ENCODE assay signal across 19 cellular contexts in genomic region chr3:19384868-19385267, GRCh38.
"Had no signal": no experiment of that assay in that cellular context is flagged by ENCODE, and none has a peak within 500 bp of the region (broad histone marks: within the 10 kb centered on the region; RNA-seq: fewer than 3 reads in every experiment).

No MANE protein-coding gene starts in this region.

- FAIRE-seq: endothelial cell of umbilical vein, kidney, pancreas, TTC549 had no signal

- H3K4me1 Mint-ChIP-seq: activated naive CD8-positive, alpha-beta T cell treated with anti-CD3 and anti-CD28 coated beads, Interleukin-2, amount 50 U/mL, for 24 hours; naive thymus-derived CD4-positive, alpha-beta T cell had no signal

- H3K36me3 Mint-ChIP-seq: naive thymus-derived CD4-positive, alpha-beta T cell had no signal

- H3K27ac Mint-ChIP-seq: activated naive CD8-positive, alpha-beta T cell treated with anti-CD3 and anti-CD28 coated beads, Interleukin-2, amount 50 U/mL, for 24 hours; activated T-helper 1 cell treated with anti-CD3 and anti-CD28 coated beads, Interleukin-12 subunit alpha, Interleukin-12 subunit beta, Interleukin-2, Interleukin-4 antibody, amounts not matched to agents 30 ng/mL and 10 ng/mL and 1 ng/mL, durations not matched to agents 14 hours and 24 hours and 36 hours; naive thymus-derived CD4-positive, alpha-beta T cell had no signal

- ATAC-seq: activated naive CD8-positive, alpha-beta T cell treated with anti-CD3 and anti-CD28 coated beads, Interleukin-2, amount 50 U/mL, for 24 hours; mucosa of descending colon; naive thymus-derived CD4-positive, alpha-beta T cell; pancreas had no signal

- H3K36me3 ChIP-seq: esophagus squamous epithelium, left ventricle myocardium inferior, pancreas, sigmoid colon, spleen, stomach, upper lobe of left lung had no signal

- H3K27ac ChIP-seq: esophagus squamous epithelium, left ventricle myocardium inferior, pancreas, sigmoid colon, spleen, stomach, testis, upper lobe of left lung had no signal

- H3K4me3 Mint-ChIP-seq: activated naive CD8-positive, alpha-beta T cell treated with anti-CD3 and anti-CD28 coated beads, Interleukin-2, amount 50 U/mL, for 24 hours; activated T-helper 1 cell treated with anti-CD3 and anti-CD28 coated beads, Interleukin-12 subunit alpha, Interleukin-12 subunit beta, Interleukin-2, Interleukin-4 antibody, amounts not matched to agents 30 ng/mL and 10 ng/mL and 1 ng/mL, durations not matched to agents 14 hours and 24 hours and 36 hours; naive thymus-derived CD4-positive, alpha-beta T cell had no signal

- H3K9me3 Mint-ChIP-seq: activated naive CD8-positive, alpha-beta T cell treated with anti-CD3 and anti-CD28 coated beads, Interleukin-2, amount 50 U/mL, for 24 hours; activated T-helper 1 cell treated with anti-CD3 and anti-CD28 coated beads, Interleukin-12 subunit alpha, Interleukin-12 subunit beta, Interleukin-2, Interleukin-4 antibody, amounts not matched to agents 30 ng/mL and 10 ng/mL and 1 ng/mL, durations not matched to agents 14 hours and 24 hours and 36 hours had no signal

- H3K4me1 ChIP-seq: esophagus squamous epithelium, left ventricle myocardium inferior, pancreas, sigmoid colon, spleen, stomach, testis, upper lobe of left lung had no signal

- H3K9me3 ChIP-seq: esophagus squamous epithelium, mucosa of descending colon, pancreas, sigmoid colon, stomach, testis, upper lobe of left lung had no signal

- H3K27me3 ChIP-seq: esophagus squamous epithelium, pancreas, sigmoid colon, spleen, stomach, testis, upper lobe of left lung had no signal

- DNase-seq: activated naive CD4-positive, alpha-beta T cell; activated naive CD8-positive, alpha-beta T cell treated with anti-CD3 and anti-CD28 coated beads, Interleukin-2, amount 50 U/mL, for 24 hours; aorta; effector CD8-positive, alpha-beta T cell; esophagus squamous epithelium; hypothalamus; kidney; left ventricle myocardium inferior; mucosa of descending colon; naive thymus-derived CD4-positive, alpha-beta T cell; pancreas; sigmoid colon; spleen; stomach; testis; upper lobe of left lung had no signal

- H3K27me3 Mint-ChIP-seq: activated naive CD8-positive, alpha-beta T cell treated with anti-CD3 and anti-CD28 coated beads, Interleukin-2, amount 50 U/mL, for 24 hours had no signal

- H3K4me3 ChIP-seq: esophagus squamous epithelium, left ventricle myocardium inferior, mucosa of descending colon, pancreas, sigmoid colon, spleen, stomach, testis, upper lobe of left lung had no signal
